8 cellular contexts compared by ENCODE assay signal in the genomic region with DNA sequence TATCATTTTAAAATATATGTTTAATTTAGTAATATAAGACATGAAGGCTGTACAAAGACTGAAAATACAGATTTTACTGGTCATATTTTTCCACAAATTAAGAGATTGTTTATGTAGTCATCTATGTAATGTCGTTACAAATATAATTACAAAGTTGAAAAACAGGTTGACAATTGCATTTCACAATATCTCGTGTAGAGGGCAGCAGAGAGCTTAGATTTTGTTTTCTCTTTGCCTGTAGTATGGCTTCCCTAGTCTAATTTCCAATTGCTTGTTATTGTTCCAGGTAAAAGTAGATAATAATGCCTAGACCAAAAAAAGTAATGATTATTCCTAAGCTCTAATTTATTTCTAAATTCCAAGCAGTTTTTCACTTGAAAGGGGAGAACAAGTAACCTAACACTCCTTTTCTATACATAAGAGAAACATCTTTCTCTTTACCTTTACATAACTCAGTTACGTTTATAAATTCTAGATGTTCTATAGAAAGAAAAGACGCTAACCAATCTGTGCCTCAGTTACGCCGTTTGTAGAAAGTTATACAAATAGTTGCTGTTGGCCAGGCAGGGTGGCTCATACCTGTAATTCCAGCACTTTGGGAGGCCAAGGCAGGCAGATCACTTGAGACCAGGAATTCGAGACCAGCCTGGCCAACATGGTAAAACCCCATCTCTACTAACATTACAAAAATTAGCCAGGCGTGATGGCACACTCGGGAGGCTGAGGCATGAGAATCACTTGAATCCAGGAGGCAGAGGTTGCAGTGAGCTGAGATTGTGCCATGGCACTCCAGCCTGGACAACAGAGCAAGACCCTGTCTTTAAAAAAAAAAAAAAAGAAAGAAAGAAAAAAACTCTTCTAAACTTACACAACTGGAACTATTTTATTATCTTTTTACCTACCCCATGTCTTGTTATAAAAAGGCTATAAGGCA. TPM values are rescaled to one million over a fixed set of nuclear protein-coding genes. Genes with fewer than 3 reads are reported as not detected.
DNase-seq lines count a peak whose midpoint lies in the region; ATAC-seq, FAIRE-seq and TF ChIP-seq lines count a peak whose summit lies in the region.

No MANE protein-coding gene starts in this region.

- H3K4me3 ChIP-seq in left ventricle myocardium inferior: no peak overlapping the region
- H3K4me3 ChIP-seq in WI38 (ENCODE audit: low read depth, low read length): no peak overlapping the region
- no peak overlapping the region for H3K4me3 ChIP-seq in retinal pigment epithelial cell (ENCODE audit: low read length)

- intact Hi-C loops in left ventricle myocardium inferior (cut with micrococcal nuclease) (loop anchor here (2.0 kb wide), 1 partner anchor 180 kb away; no protein-coding TSS in a partner anchor), cardiac septum (cut with DNase I) (loop anchor here (1.0 to 10.0 kb wide), 3 partner anchors 102 to 430 kb away; no protein-coding TSS in a partner anchor)

- no peaks in the 10 kb centered on the region for H3K9me3 ChIP-seq in left ventricle myocardium inferior (replicated peaks)

- DNase-seq in left ventricle myocardium inferior (no peak), cardiac septum (ENCODE audit: low spot score) (no peak), NCI-H1092 (lab: John Stamatoyannopoulos, UW) (peak; percentile 19), frontal cortex (ENCODE audit: low spot score in 2 of 2) (peak; percentile 41 to 49), retinal pigment epithelial cell (ENCODE audit: low read depth) (no peak), T-helper 9 cell (no peak)

- no peak for ATAC-seq in HG03045 (IDR thresholded peaks at IDR 0.05; ENCODE audit: unreplicated experiment)

- TF ChIP-seq CTCF in left ventricle myocardium inferior (IDR thresholded peaks at IDR 0.05; ENCODE audit: borderline replicate concordance) (peak; percentile 84), WI38 (IDR thresholded peaks at IDR 0.05; ENCODE audit: low read depth, low read length) (peak; percentile 39; the same call in 1 of the 2 replicates), retinal pigment epithelial cell (conservative IDR thresholded peaks at IDR 0.05; ENCODE audit: low read depth, low read length) (peak; percentile 64)

- peak; percentile 91 for FAIRE-seq in frontal cortex (lab: Jason Lieb, UNC)

- H3K4me1 ChIP-seq in left ventricle myocardium inferior: peaks cover 9% of the 10 kb centered on the region

- no peaks in the 10 kb centered on the region for H3K36me3 ChIP-seq in left ventricle myocardium inferior

- H3K27me3 ChIP-seq in left ventricle myocardium inferior (ENCODE audit: low read depth): no peaks in the 10 kb centered on the region

- no peak overlapping the region for H3K27ac ChIP-seq in left ventricle myocardium inferior (replicated peaks)

RNA-seq across cellular contexts. Expression of gene NET1, which starts 30.0 kb away (rescaled TPM):
- total RNA-seq in left ventricle myocardium inferior: 11.3 TPM
- total RNA-seq in cardiac septum: 20.9 TPM
- 29.3 TPM for total RNA-seq in frontal cortex

RNA-seq across cellular contexts. Expression of gene TUBAL3, which starts 37.7 kb away (rescaled TPM):
- total RNA-seq in left ventricle myocardium inferior (0.36 TPM), cardiac septum (0.40 TPM), frontal cortex (not detected)

RNA-seq across cellular contexts. Expression of gene CALML5, which starts 57.0 kb away (rescaled TPM):
- total RNA-seq in left ventricle myocardium inferior: not detected
- total RNA-seq in cardiac septum: not detected
- not detected for total RNA-seq in frontal cortex

Comparison
In these comparisons a context has a peak if more than half of its experiments do, and no peak if none do; other contexts are left out.
1. DNase-seq: peak in NCI-H1092 (single experiment) and frontal cortex (2 of 2); none in left ventricle myocardium inferior (single experiment), cardiac septum (single experiment), retinal pigment epithelial cell (single experiment) and T-helper 9 cell (single experiment).
2. Peak in every context shown above with its lines, with median percentiles within 50 percentile points of each other: CTCF ChIP-seq.